ENCODE assay signal across 8 cellular contexts in genomic region chr20:32206383-32207210, GRCh38. TPM values are rescaled to one million over a fixed set of nuclear protein-coding genes. Genes with fewer than 3 reads are reported as not detected.
DNase-seq lines count a peak whose midpoint lies in the region; ATAC-seq and TF ChIP-seq lines count a peak whose summit lies in the region.

No MANE protein-coding gene starts in this region.

- TF ChIP-seq CTCF in brain microvascular endothelial cell (IDR thresholded peaks at IDR 0.05; ENCODE audit: low read depth, low read length, missing control alignments) (no peak), uterus (IDR thresholded peaks at IDR 0.05) (no peak)

- H3K9ac ChIP-seq in mesendoderm (ENCODE audit: low read length) = peak overlapping the region; percentile 89

- no peak for TF ChIP-seq POLR2A in uterus (IDR thresholded peaks at IDR 0.05)

- intact Hi-C loops in uterus (cut with DNase I; ENCODE audit: low total_unique reads) = no loop called here

- H3K4me2 ChIP-seq in mesendoderm (ENCODE audit: low read length) = peak overlapping the region; percentile 91

- H3K4me1 ChIP-seq in ACC112 (ENCODE audit: control insufficient read depth, insufficient read depth, low read length, unreplicated experiment) (peaks cover 52% of the 10 kb centered on the region), mesendoderm (ENCODE audit: control insufficient read depth, low read depth, low read length) (peaks cover 7% of the 10 kb centered on the region), uterus (peaks cover 4 to 12% of the 10 kb centered on the region in 2 donors)

- H3K79me2 ChIP-seq in ACC112 (ENCODE audit: control insufficient read depth, insufficient read depth, low read length, unreplicated experiment) (peaks cover 86% of the 10 kb centered on the region), mesendoderm (ENCODE audit: control insufficient read depth, insufficient read depth, low read length) (peaks cover 61% of the 10 kb centered on the region)

- no peak overlapping the region for H4K5ac ChIP-seq in mesendoderm (ENCODE audit: low read length)

- no peak for ATAC-seq in GM21723 (IDR thresholded peaks at IDR 0.05; ENCODE audit: unreplicated experiment)

- DNase-seq in brain microvascular endothelial cell (no peak), mesendoderm (no peak), uterus (no peak), SHP77 (lab: John Stamatoyannopoulos, UW) (no peak), mesenteric fat pad (ENCODE audit: low spot score) (no peak)

- H2BK15ac ChIP-seq in mesendoderm (replicated peaks; ENCODE audit: low read depth) = no peak overlapping the region

- H3K4me3 ChIP-seq in ACC112 (ENCODE audit: low read depth, low read length) (peak overlapping the region; percentile 98), brain microvascular endothelial cell (ENCODE audit: low read depth, low read length) (peak overlapping the region; percentile 91), mesendoderm (ENCODE audit: low read length) (peak overlapping the region; percentile 89), uterus (peak overlapping the region; percentile 89 to 97)

- H2AK5ac ChIP-seq in mesendoderm (ENCODE audit: low read length) = no peak overlapping the region

- peak overlapping the region; percentile 90 for H3K56ac ChIP-seq in mesendoderm (ENCODE audit: low read length)

- no CpG with 5 or more reads among the region's 10 CpGs for whole genome bisulfite sequencing in mesendoderm (ENCODE audit: extremely low coverage, insufficient coverage, low lambda C conversion rate)

- H2AFZ ChIP-seq in ACC112 (ENCODE audit: low read length, unreplicated experiment) = no peak overlapping the region

- no peak overlapping the region for H3K23ac ChIP-seq in mesendoderm (ENCODE audit: low read length)

- no peaks in the 10 kb centered on the region for H3K9me3 ChIP-seq in KOPT-K1 (ENCODE audit: insufficient read depth, low read length, poor library complexity, severe bottlenecking)
- no peaks in the 10 kb centered on the region for H3K9me3 ChIP-seq in uterus

- H3K79me1 ChIP-seq in mesendoderm (ENCODE audit: low read length) = peaks cover 33% of the 10 kb centered on the region

- H3K4ac ChIP-seq in mesendoderm (ENCODE audit: low read depth, low read length) = peak overlapping the region; percentile 89

- H3K27ac ChIP-seq in ACC112 (ENCODE audit: low read depth, low read length) = no peak overlapping the region
- H3K27ac ChIP-seq in KOPT-K1 (ENCODE audit: low read depth, low read length, poor library complexity, severe bottlenecking) = peak overlapping the region; percentile 85
- H3K27ac ChIP-seq in brain microvascular endothelial cell = no peak overlapping the region
- H3K27ac ChIP-seq in mesendoderm (ENCODE audit: low read depth, low read length) = peak overlapping the region; percentile 55
- peak overlapping the region; percentile 86 to 91 for H3K27ac ChIP-seq in uterus

- peaks cover under 1% of the 10 kb centered on the region; the same call in 1 of the 2 replicates for H3K36me3 ChIP-seq in ACC112 (ENCODE audit: insufficient read depth, low read length)
- H3K36me3 ChIP-seq in KOPT-K1 (ENCODE audit: insufficient read depth, low read length) = peaks cover 67% of the 10 kb centered on the region
- peaks cover 2% of the 10 kb centered on the region for H3K36me3 ChIP-seq in brain microvascular endothelial cell (replicated peaks)
- H3K36me3 ChIP-seq in mesendoderm (ENCODE audit: control insufficient read depth, insufficient read depth, low read length) = peaks cover 2% of the 10 kb centered on the region
- H3K36me3 ChIP-seq in uterus = no peaks in the 10 kb centered on the region

- no peak overlapping the region for H4K8ac ChIP-seq in mesendoderm (ENCODE audit: low read depth, low read length)

- H3K27me3 ChIP-seq in ACC112 (ENCODE audit: insufficient read depth, low read length) (no peaks in the 10 kb centered on the region), brain microvascular endothelial cell (replicated peaks) (no peaks in the 10 kb centered on the region), mesendoderm (ENCODE audit: insufficient read depth, low read length, poor library complexity) (no peaks in the 10 kb centered on the region), uterus (no peaks in the 10 kb centered on the region)

- in situ Hi-C loops in brain microvascular endothelial cell (cut with HindIII; ENCODE audit: low pct_ligation_motif_present, low sequenced_read_pairs) = no loop called here

- H2BK5ac ChIP-seq in mesendoderm (ENCODE audit: low read length) = no peak overlapping the region

- peak overlapping the region; percentile 97 for H3K18ac ChIP-seq in mesendoderm (ENCODE audit: low read length)

- peak overlapping the region; percentile 33 for H2BK120ac ChIP-seq in mesendoderm (ENCODE audit: low read depth, low read length)

RNA-seq across cellular contexts. Expression of gene PLAGL2, which starts 0.9 kb away (rescaled TPM):
- polyA plus RNA-seq in mesendoderm (2013, experiment 1 of 2) = 29.7 TPM
- polyA plus RNA-seq in mesendoderm (2013, experiment 2 of 2) = 28.8 TPM
- 10 to 100 TPM in 1 of 4 donors, 1 to 10 TPM in 3; 2.3 to 15.0 (median 4.9) TPM for total RNA-seq in uterus
- total RNA-seq in mesenteric fat pad = 8.3 TPM

RNA-seq across cellular contexts. Expression of gene POFUT1, which starts 1.1 kb away (rescaled TPM):
- 20.6 TPM for polyA plus RNA-seq in mesendoderm (2013, experiment 1 of 2)
- 20.1 TPM for polyA plus RNA-seq in mesendoderm (2013, experiment 2 of 2)
- total RNA-seq in uterus (10 to 100 TPM; 11.2 to 47.1 (median 23.3) TPM), mesenteric fat pad (40.9 TPM)

Comparison
In these comparisons a context has a peak if more than half of its experiments do, and no peak if none do; other contexts are left out.
1. H3K27ac ChIP-seq: peak in KOPT-K1 (single experiment), mesendoderm (single experiment) and uterus (2 of 2); none in ACC112 (single experiment) and brain microvascular endothelial cell (single experiment).
2. Peak in every context shown above with its lines, with median percentiles within 50 percentile points of each other: H3K4me3 ChIP-seq.